11 cellular contexts compared by ENCODE assay signal in the genomic region with DNA sequence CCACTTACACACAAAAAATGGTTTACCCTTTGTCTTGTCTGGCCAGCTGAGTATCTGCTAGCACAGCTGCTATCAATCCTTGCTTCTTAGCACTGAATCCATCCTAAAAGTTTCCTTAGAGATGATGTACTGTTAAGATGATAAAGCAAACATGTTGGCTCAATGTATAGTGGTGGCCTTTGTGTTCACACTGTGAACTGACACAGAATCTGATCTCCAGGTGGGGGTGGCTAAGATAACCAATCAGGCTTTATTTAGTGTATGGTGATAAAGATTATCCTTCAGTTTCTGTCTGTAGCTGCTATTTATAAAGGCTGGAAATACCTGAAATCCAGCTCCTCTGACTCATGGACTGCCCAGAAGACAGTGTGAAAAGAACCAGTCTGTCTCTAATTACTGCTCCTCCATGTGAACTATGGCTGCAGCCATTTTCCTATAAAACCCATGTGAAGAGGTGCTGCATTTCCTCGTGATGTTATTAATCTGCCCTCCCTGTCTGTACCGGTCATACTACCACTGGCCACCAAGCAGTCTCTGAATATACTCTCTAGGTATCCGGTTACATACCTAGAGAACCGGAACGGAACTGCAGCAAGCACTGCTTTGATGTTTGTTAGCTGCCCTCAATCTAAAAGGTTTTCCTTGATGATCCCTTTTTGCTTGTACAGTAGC.
A peak's percentile ranks its signal among the peaks of the same experiment; 100 is the strongest.
DNase-seq lines count a peak whose midpoint lies in the region; FAIRE-seq and TF ChIP-seq lines count a peak whose summit lies in the region.
"Had no signal": no experiment of that assay in that cellular context is flagged by ENCODE, and none has a peak within 500 bp of the region (broad histone marks: within the 10 kb centered on the region; RNA-seq: fewer than 3 reads in every experiment).

No MANE protein-coding gene starts in this region.

- 77% methylated on average over 5 of the region's 5 CpGs; no CpG with 5 or more reads in 1 of the 2 experiments for WGBS in H1 (ENCODE audit: extremely low coverage in 1 of 2, insufficient coverage in 1 of 2, insufficient read length in 1 of 2, insufficient replicate concordance in 2 of 2, low coverage in 1 of 2, low lambda C conversion rate in 2 of 2, missing lambda C conversion rate in 1 of 2), 2 experiments
- 57% methylated on average over 5 of the region's 5 CpGs for WGBS in esophagus muscularis mucosa

- H3K4me3 ChIP-seq in H1 (ENCODE audit: extremely low read depth in 1 of 4, insufficient read depth in 2 of 4, low read depth in 3 of 4, low read length in 4 of 4) = no peak overlapping the region
- H3K4me3 ChIP-seq in esophagus muscularis mucosa = no peak overlapping the region

- H4K8ac ChIP-seq in H1 (ENCODE audit: extremely low read depth, insufficient read depth, low read length) = no peak overlapping the region

- H3K36me3 ChIP-seq in H1 (ENCODE audit: control insufficient read depth in 2 of 4, insufficient read depth in 4 of 4, low read length in 3 of 4) (no peaks in the 10 kb centered on the region), esophagus muscularis mucosa (no peaks in the 10 kb centered on the region)

- no peak overlapping the region for H3K4ac ChIP-seq in H1 (replicated peaks; ENCODE audit: insufficient read length, low read depth, low read length)

- H4K91ac ChIP-seq in H1 (replicated peaks; ENCODE audit: insufficient read length, low read length) = no peak overlapping the region

- CTCF ChIA-PET in H1 (lab: Charles Lee; ENCODE audit: partially characterized antibody) = interaction anchor here (0.8 to 3.0 kb wide), 5 partner anchors 8 to 246 kb away, joined by 3 to 10 read pairs (median 3); no protein-coding TSS in a partner anchor

- no peak overlapping the region for H2AK5ac ChIP-seq in H1 (ENCODE audit: low read depth, low read length)

- no peak for FAIRE-seq in H1 (lab: Jason Lieb, UNC)

- H2AFZ ChIP-seq in H1 (ENCODE audit: low read length) = no peak overlapping the region

- H3K4me2 ChIP-seq in H1 (ENCODE audit: insufficient read depth in 1 of 2, low read depth in 2 of 2, low read length in 2 of 2) = no peak overlapping the region

- intact Hi-C loops in esophagus muscularis mucosa (cut with DNase I) = no loop called here

- H3K56ac ChIP-seq in H1 (replicated peaks; ENCODE audit: insufficient read length, low read depth, low read length) = no peak overlapping the region

- no peaks in the 10 kb centered on the region for H3K79me1 ChIP-seq in H1 (ENCODE audit: low read depth, low read length)

- H3K23ac ChIP-seq in H1 (ENCODE audit: insufficient read length) = no peak overlapping the region

- H4K20me1 ChIP-seq in H1 (replicated peaks in 1 of 2; ENCODE audit: control insufficient read depth in 1 of 2, insufficient read depth in 2 of 2, low read length in 2 of 2) = no peaks in the 10 kb centered on the region

- no peak overlapping the region for H3K14ac ChIP-seq in H1 (ENCODE audit: insufficient read length)

- no peak overlapping the region for H3K9ac ChIP-seq in H1 (replicated peaks in 1 of 4; ENCODE audit: extremely low read depth in 1 of 4, low read depth in 3 of 4, low read length in 3 of 4)

- no peak for TF ChIP-seq EP300 in H1 (IDR thresholded peaks at IDR 0.05; ENCODE audit: borderline replicate concordance in 1 of 2, low read depth in 2 of 2, low read length in 2 of 2)
- no peak for TF ChIP-seq EP300 in esophagus muscularis mucosa (IDR thresholded peaks at IDR 0.05)

- H3K4me1 ChIP-seq in H1 (replicated peaks in 1 of 4; ENCODE audit: control insufficient read depth in 3 of 4, insufficient read depth in 4 of 4, low read length in 3 of 4) = peaks cover 0 to 8% (median 0%) of the 10 kb centered on the region in 4 experiments; a peak in 3 of 7 replicates
- peaks cover 9 to 38% (median 20%) of the 10 kb centered on the region in 4 donors for H3K4me1 ChIP-seq in esophagus muscularis mucosa

- no peak overlapping the region for H2BK15ac ChIP-seq in H1 (ENCODE audit: low read length)

- no peak for TF ChIP-seq POLR2A in H1 (IDR thresholded peaks at IDR 0.05; ENCODE audit: control extremely low read depth in 1 of 2, low read depth in 2 of 2, low read length in 2 of 2)
- no peak for TF ChIP-seq POLR2A in esophagus muscularis mucosa (IDR thresholded peaks at IDR 0.05; ENCODE audit: low read depth)

- no peak overlapping the region for H3K18ac ChIP-seq in H1 (ENCODE audit: extremely low read depth, low read length)

- no peak overlapping the region for H2BK20ac ChIP-seq in H1 (ENCODE audit: low read length)

- POLR2A ChIA-PET in H1 (lab: Charles Lee; ENCODE audit: partially characterized antibody) = no interaction called here

- H4K5ac ChIP-seq in H1 (ENCODE audit: insufficient read length, low read depth, low read length) = no peak overlapping the region

- no peak for TF ChIP-seq RAD21 in H1 (IDR thresholded peaks at IDR 0.05 in 1 of 2, conservative IDR thresholded peaks at IDR 0.05 in 1 of 2; ENCODE audit: low read depth in 2 of 2, low read length in 2 of 2)

- no peak overlapping the region for H3K27ac ChIP-seq in H1 (ENCODE audit: low read depth, low read length)
- peak overlapping the region in 1 of 4 donors; percentile 35 for H3K27ac ChIP-seq in esophagus muscularis mucosa (replicated peaks in 1 of 4)

- peak; percentile 25 for DNase-seq in ELR (ENCODE audit: low read depth)
- DNase-seq in NCI-H226 = peak; percentile 8
- DNase-seq in H1 (ENCODE audit: low read depth in 1 of 2, low spot score in 2 of 2) = no peak
- DNase-seq in non-pigmented ciliary epithelial cell (ENCODE audit: low read depth) = peak; percentile 8
- DNase-seq in effector CD4-positive, alpha-beta T cell = no peak
- no peak for DNase-seq in T-helper 1 cell
- no peak for DNase-seq in mucosa of gallbladder (ENCODE audit: low spot score)
- no peak for DNase-seq in esophagus muscularis mucosa (ENCODE audit: extremely low spot score)
- DNase-seq: cerebellar nuclear complex; stimulated activated CD4-positive, alpha-beta T cell treated with anti-CD3 and anti-CD28 coated beads, Interleukin-12 subunit alpha, Interleukin-12 subunit beta, amount 100 ng/mL, for 4 hours; substantia nigra had no signal

- H3K27me3 ChIP-seq in H1 (replicated peaks in 1 of 4; ENCODE audit: control insufficient read depth in 3 of 4, extremely low read depth in 1 of 4, insufficient read depth in 3 of 4, low read length in 3 of 4) (no peaks in the 10 kb centered on the region), esophagus muscularis mucosa (no peaks in the 10 kb centered on the region)

- H2BK12ac ChIP-seq in H1 (ENCODE audit: low read depth, low read length) = no peak overlapping the region

- no peak overlapping the region for H2BK120ac ChIP-seq in H1 (replicated peaks; ENCODE audit: low read depth, low read length)

- no peaks in the 10 kb centered on the region for H3K23me2 ChIP-seq in H1 (ENCODE audit: low read depth, low read length)

- no peak overlapping the region for H2BK5ac ChIP-seq in H1 (ENCODE audit: low read depth, low read length)

- H3K79me2 ChIP-seq in H1 (ENCODE audit: control insufficient read depth in 1 of 2, insufficient read depth in 2 of 2, low read length in 2 of 2) = no peaks in the 10 kb centered on the region

- TF ChIP-seq CTCF in H1 (IDR thresholded peaks at IDR 0.05; ENCODE audit: control extremely low read depth in 1 of 3, insufficient read depth in 1 of 3, low read depth in 1 of 3, low read length in 3 of 3) (peak in 2 of 3 experiments; percentile 9 to 29; a peak in 2 of 4 replicates), esophagus muscularis mucosa (IDR thresholded peaks at IDR 0.05) (peak in 1 of 3 experiments; percentile 18)

- H3K9me3 ChIP-seq in H1 (ENCODE audit: insufficient read depth in 2 of 2, low read depth in 1 of 2, low read length in 1 of 2) (no peaks in the 10 kb centered on the region), esophagus muscularis mucosa (no peaks in the 10 kb centered on the region)

TF ChIP-seq in H1, 55 proteins besides CTCF, POLR2A, EP300 and RAD21:
- TF ChIP-seq BACH1 (IDR thresholded peaks at IDR 0.05; ENCODE audit: low read length) = no peak
- TF ChIP-seq PHF8 (conservative IDR thresholded peaks at IDR 0.05; ENCODE audit: low read depth, low read length) = no peak

Comparison
In these comparisons a context has a peak if more than half of its experiments do, and no peak if none do; other contexts are left out.
1. DNase-seq: peak in ELR (single experiment), NCI-H226 (single experiment) and non-pigmented ciliary epithelial cell (single experiment); none in H1 (0 of 2), effector CD4-positive, alpha-beta T cell (single experiment), T-helper 1 cell (0 of 5), mucosa of gallbladder (single experiment) and esophagus muscularis mucosa (single experiment).